Comparison of ENCODE assay signal across 1 cellular context in the genomic region with DNA sequence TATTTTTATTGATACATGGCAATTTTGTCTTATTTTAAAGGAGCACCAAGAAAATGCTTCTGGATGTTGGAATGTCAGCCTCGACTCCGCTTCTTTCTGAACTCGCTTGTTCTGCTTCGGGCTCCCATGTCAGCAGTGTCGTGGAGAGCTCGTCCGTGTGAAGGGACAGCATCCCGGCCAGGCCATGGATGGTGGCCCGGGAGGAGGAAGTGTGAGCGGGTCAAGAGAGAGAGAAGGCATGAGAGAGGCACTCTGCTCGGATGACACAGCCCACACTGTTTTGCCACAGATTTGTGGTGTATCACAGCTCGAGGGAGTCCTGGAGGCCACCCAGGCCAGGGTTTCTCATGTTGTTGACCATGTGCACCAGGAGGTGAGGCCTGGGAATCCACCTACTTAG.
TF ChIP-seq lines count a peak whose summit lies in the region.

No MANE protein-coding gene starts in this region.

TF ChIP-seq in SK-N-SH, 30 proteins besides CTCF, POLR2A, EP300 and RAD21 (continued from another document):
- TF ChIP-seq, protein P1, sequence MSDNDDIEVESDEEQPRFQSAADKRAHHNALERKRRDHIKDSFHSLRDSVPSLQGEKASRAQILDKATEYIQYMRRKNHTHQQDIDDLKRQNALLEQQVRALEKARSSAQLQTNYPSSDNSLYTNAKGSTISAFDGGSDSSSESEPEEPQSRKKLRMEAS (IDR thresholded peaks at IDR 0.05; ENCODE audit: low read depth) = no peak
- TF ChIP-seq CHD2 (IDR thresholded peaks at IDR 0.05; ENCODE audit: low read length, partially characterized antibody) = no peak
- no peak for TF ChIP-seq RCOR1 (IDR thresholded peaks at IDR 0.05; ENCODE audit: low read length)
- no peak for TF ChIP-seq TCF12 (IDR thresholded peaks at IDR 0.05)
- TF ChIP-seq NFIC (IDR thresholded peaks at IDR 0.05; ENCODE audit: borderline replicate concordance) = no peak
- TF ChIP-seq NRF1 (IDR thresholded peaks at IDR 0.05; ENCODE audit: low read depth, low read length) = no peak
